ENCODE assay signal across 1 cellular context in genomic region chr20:3283222-3283820, GRCh38.
A peak's percentile ranks its signal among the peaks of the same experiment; 100 is the strongest.
TF ChIP-seq lines count a peak whose summit lies in the region.

No MANE protein-coding gene starts in this region.

TF ChIP-seq in SK-N-SH treated with all-trans-retinoic acid at 6 μM for 48 hours, 23 proteins besides CTCF, POLR2A, EP300 and RAD21 (continued from another document):
- TF ChIP-seq TSHZ2 (CRISPR knock-in tag; IDR thresholded peaks at IDR 0.05) (peak; percentile 72; the same call in 1 of the 2 replicates), ZNF8 (CRISPR knock-in tag; IDR thresholded peaks at IDR 0.05) (0 out of 2 replicates have a peak, but pooled peaks have one; percentile 3), CSRNP3 (CRISPR knock-in tag; IDR thresholded peaks at IDR 0.05) (no peak), TOX (CRISPR knock-in tag; IDR thresholded peaks at IDR 0.05; ENCODE audit: borderline replicate concordance) (no peak), ESRRG (CRISPR knock-in tag; IDR thresholded peaks at IDR 0.05) (no peak)
